34 cellular contexts compared by ENCODE assay signal in genomic region chr11:15196704-15197103, GRCh38.
"Had no signal": no experiment of that assay in that cellular context is flagged by ENCODE, and none has a peak within 500 bp of the region (broad histone marks: within the 10 kb centered on the region; RNA-seq: fewer than 3 reads in every experiment).

No MANE protein-coding gene starts in this region.

- H3K9ac ChIP-seq: KMS-11 had no signal

- H3K36me3 ChIP-seq: ascending aorta, breast epithelium had no signal

- H3K27ac Mint-ChIP-seq: activated CD4-positive, alpha-beta T cell treated with anti-CD3 and anti-CD28 coated beads for 36 hours; activated CD4-positive, alpha-beta T cell treated with anti-CD3 and anti-CD28 coated beads, Interleukin-2, amount 10 ng/mL, durations not matched to agents 7 days and 5 days; activated CD8-positive, alpha-beta T cell treated with anti-CD3 and anti-CD28 coated beads, Interleukin-2, amount 10 ng/mL, durations not matched to agents 7 days and 5 days; activated naive CD4-positive, alpha-beta T cell treated with anti-CD3 and anti-CD28 coated beads, Interleukin-2, amount 50 U/mL, for 24 hours; activated naive CD8-positive, alpha-beta T cell treated with anti-CD3 and anti-CD28 coated beads, Interleukin-2, amount 10 ng/mL, durations not matched to agents 7 days and 5 days; activated T-cell treated with anti-CD3 and anti-CD28 coated beads, Interleukin-2, amount 50 U/mL, for 24 hours; activated T-helper 2 cell treated with anti-CD3 and anti-CD28 coated beads, Interferon-gamma antibody, Interleukin-2, Interleukin-4, amounts not matched to agents 10 μg/mL and 5 μg/mL and 100 μg/mL, durations not matched to agents 14 hours and 24 hours and 36 hours; WTC11 had no signal

- H3K27me3 ChIP-seq: ascending aorta had no signal

- H3K4me3 Mint-ChIP-seq: activated CD4-positive, alpha-beta T cell treated with anti-CD3 and anti-CD28 coated beads for 36 hours; activated CD4-positive, alpha-beta T cell treated with anti-CD3 and anti-CD28 coated beads, Interleukin-2, amount 10 ng/mL, durations not matched to agents 7 days and 5 days; activated CD8-positive, alpha-beta T cell treated with anti-CD3 and anti-CD28 coated beads, Interleukin-2, amount 10 ng/mL, durations not matched to agents 7 days and 5 days; activated naive CD4-positive, alpha-beta T cell treated with anti-CD3 and anti-CD28 coated beads, Interleukin-2, amount 50 U/mL, for 24 hours; activated naive CD8-positive, alpha-beta T cell treated with anti-CD3 and anti-CD28 coated beads, Interleukin-2, amount 10 ng/mL, durations not matched to agents 7 days and 5 days; activated T-cell treated with anti-CD3 and anti-CD28 coated beads, Interleukin-2, amount 50 U/mL, for 24 hours; WTC11 had no signal

- H3K27ac ChIP-seq: breast epithelium, KMS-11 had no signal

- H3K27me3 Mint-ChIP-seq: activated CD4-positive, alpha-beta T cell treated with anti-CD3 and anti-CD28 coated beads for 36 hours; activated naive CD4-positive, alpha-beta T cell treated with anti-CD3 and anti-CD28 coated beads, Interleukin-2, amount 50 U/mL, for 24 hours had no signal

- H3K4me1 Mint-ChIP-seq: activated CD4-positive, alpha-beta T cell treated with anti-CD3 and anti-CD28 coated beads for 36 hours; activated CD4-positive, alpha-beta T cell treated with anti-CD3 and anti-CD28 coated beads, Interleukin-2, amount 10 ng/mL, durations not matched to agents 7 days and 5 days; activated naive CD4-positive, alpha-beta T cell treated with anti-CD3 and anti-CD28 coated beads, Interleukin-2, amount 50 U/mL, for 24 hours; activated naive CD8-positive, alpha-beta T cell treated with anti-CD3 and anti-CD28 coated beads, Interleukin-2, amount 10 ng/mL, durations not matched to agents 7 days and 5 days; WTC11 had no signal

- ATAC-seq: activated CD4-positive, alpha-beta T cell treated with anti-CD3 and anti-CD28 coated beads for 36 hours; activated CD4-positive, CD25-positive, alpha-beta regulatory T cell treated with anti-CD3 and anti-CD28 coated beads, Interleukin-2, amount 50 U/mL, for 24 hours; activated CD8-positive, alpha-beta T cell treated with anti-CD3 and anti-CD28 coated beads, Interleukin-2, amount 10 ng/mL, durations not matched to agents 7 days and 5 days; Panc1; SK-N-SH treated with all-trans-retinoic acid at 6 μM for 48 hours; WTC11 had no signal

- H3K9me3 Mint-ChIP-seq: activated CD4-positive, alpha-beta T cell treated with anti-CD3 and anti-CD28 coated beads, Interleukin-2, amount 10 ng/mL, durations not matched to agents 7 days and 5 days; activated naive CD4-positive, alpha-beta T cell treated with anti-CD3 and anti-CD28 coated beads, Interleukin-2, amount 50 U/mL, for 24 hours; activated naive CD8-positive, alpha-beta T cell treated with anti-CD3 and anti-CD28 coated beads, Interleukin-2, amount 10 ng/mL, durations not matched to agents 7 days and 5 days; activated T-cell treated with anti-CD3 and anti-CD28 coated beads, Interleukin-2, amount 50 U/mL, for 24 hours; activated T-helper 2 cell treated with anti-CD3 and anti-CD28 coated beads, Interferon-gamma antibody, Interleukin-2, Interleukin-4, amounts not matched to agents 10 μg/mL and 5 μg/mL and 100 μg/mL, durations not matched to agents 14 hours and 24 hours and 36 hours; WTC11 had no signal

- H3K4me3 ChIP-seq: ascending aorta, breast epithelium had no signal

- H3K4me2 ChIP-seq: KMS-11 had no signal

- DNase-seq: activated CD4-positive, alpha-beta T cell treated with anti-CD3 and anti-CD28 coated beads for 36 hours; activated CD4-positive, alpha-beta T cell treated with anti-CD3 and anti-CD28 coated beads, Interleukin-2, amount 10 ng/mL, durations not matched to agents 7 days and 5 days; activated CD4-positive, alpha-beta T cell treated with anti-CD3 and anti-CD28 coated beads, Interleukin-2, amount 50 U/mL, for 48 hours; activated CD8-positive, alpha-beta T cell treated with anti-CD3 and anti-CD28 coated beads, Interleukin-2, amount 10 ng/mL, durations not matched to agents 7 days and 5 days; activated gamma-delta T cell; activated naive CD4-positive, alpha-beta T cell treated with Interleukin-2 at 50 U/mL for 16 hours; activated naive CD8-positive, alpha-beta T cell treated with anti-CD3 and anti-CD28 coated beads, Interleukin-2, amount 10 ng/mL, durations not matched to agents 7 days and 5 days; activated T-cell treated with anti-CD3 and anti-CD28 coated beads, Interleukin-2, amount 50 U/mL, for 24 hours; amygdala; MM.1S; MV-4-11; NCI-H1092 treated with DMSO at 0.1 percent for 48 hours; NCI-H1417; NCI-H187 treated with DMSO at 0.1 percent for 48 hours; NCI-H2081; NCI-H2171 treated with DMSO at 0.1 percent for 48 hours; NCI-H2227 treated with DMSO at 0.1 percent for 48 hours; NCI-H446; NCI-H510A treated with DMSO at 0.1 percent for 48 hours; NCI-H526 treated with DMSO at 0.1 percent for 48 hours; NCI-H82; SIG-M5; SW 1271; T-helper 1 cell; T1000 had no signal

- H3K4me1 ChIP-seq: breast epithelium had no signal

- H3K9me3 ChIP-seq: ascending aorta, breast epithelium had no signal

- H3K36me3 Mint-ChIP-seq: activated naive CD4-positive, alpha-beta T cell treated with anti-CD3 and anti-CD28 coated beads, Interleukin-2, amount 50 U/mL, for 24 hours; activated naive CD8-positive, alpha-beta T cell treated with anti-CD3 and anti-CD28 coated beads, Interleukin-2, amount 10 ng/mL, durations not matched to agents 7 days and 5 days; WTC11 had no signal
